25 cellular contexts compared by ENCODE assay signal in the genomic region with DNA sequence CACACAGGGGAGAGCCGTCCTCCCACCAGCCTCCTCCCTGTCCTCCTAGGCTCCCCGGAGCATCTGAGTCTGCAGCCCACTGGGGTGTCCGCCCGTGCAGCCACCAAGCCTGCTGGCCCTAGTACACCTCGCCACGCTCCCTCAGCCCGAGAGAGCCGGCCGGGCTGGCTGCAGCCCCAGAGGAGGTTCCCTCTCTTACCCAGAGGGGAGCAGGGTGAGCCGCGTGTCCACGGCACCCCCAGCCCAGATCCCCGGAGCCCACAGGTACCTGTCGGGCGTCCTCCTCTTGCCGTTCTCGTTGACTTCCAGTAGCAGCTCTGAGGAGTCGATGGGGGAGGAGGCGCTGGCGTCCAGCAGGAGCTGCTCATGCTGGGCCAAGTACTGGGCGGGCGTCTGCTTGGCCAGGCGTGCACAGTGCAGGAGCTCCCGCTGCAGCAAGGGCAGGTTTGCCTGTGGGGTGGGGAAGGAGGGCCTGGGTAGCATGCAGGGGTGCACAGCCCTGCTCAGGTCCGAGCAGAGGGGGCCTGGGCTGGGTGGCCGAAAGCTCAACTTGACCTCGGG. TPM values are rescaled to one million over a fixed set of nuclear protein-coding genes. Genes with fewer than 3 reads are reported as not detected.
DNase-seq lines count a peak whose midpoint lies in the region; ATAC-seq and TF ChIP-seq lines count a peak whose summit lies in the region.
"Had no signal": no experiment of that assay in that cellular context is flagged by ENCODE, and none has a peak within 500 bp of the region (broad histone marks: within the 10 kb centered on the region; RNA-seq: fewer than 3 reads in every experiment).

No MANE protein-coding gene starts in this region.

- H3K9ac ChIP-seq in BLaER1, result no peak overlapping the region

- H3K4me1 ChIP-seq in BLaER1 (peaks cover 86% of the 10 kb centered on the region), HEK293 (ENCODE audit: control insufficient read depth, insufficient read depth, low read length) (no peaks in the 10 kb centered on the region), spleen (peaks cover 0 to 31% (median 13%) of the 10 kb centered on the region in 6 donors)

- no peaks in the 10 kb centered on the region for H3K27me3 Mint-ChIP-seq in activated naive CD8-positive, alpha-beta T cell treated with anti-CD3 and anti-CD28 coated beads, Interleukin-2, amount 50 U/mL, for 24 hours
- H3K27me3 Mint-ChIP-seq in progenitor cell of endocrine pancreas, result no peaks in the 10 kb centered on the region
- H3K27me3 Mint-ChIP-seq: B cell; CD4-positive, CD25-positive, alpha-beta regulatory T cell; IgD-negative memory B cell had no signal

- peak overlapping the region; percentile 87 for H3K4me2 ChIP-seq in BLaER1
- H3K4me2 ChIP-seq: A549, GM23338 had no signal

- H4K20me1 ChIP-seq in BLaER1, result peaks cover 82% of the 10 kb centered on the region

- TF ChIP-seq CTCF in HEK293 (tag by site-specific recombination; IDR thresholded peaks at IDR 0.05), result no peak
- TF ChIP-seq CTCF in spleen (IDR thresholded peaks at IDR 0.05 in 8 of 11, conservative IDR thresholded peaks at IDR 0.05 in 3 of 11), result no peak
- TF ChIP-seq CTCF in progenitor cell of endocrine pancreas (IDR thresholded peaks at IDR 0.05; ENCODE audit: unreplicated experiment), result no peak

- H3K27ac Mint-ChIP-seq in activated naive CD8-positive, alpha-beta T cell treated with anti-CD3 and anti-CD28 coated beads, Interleukin-2, amount 50 U/mL, for 24 hours, result no peak overlapping the region
- H3K27ac Mint-ChIP-seq in progenitor cell of endocrine pancreas, result no peak overlapping the region
- H3K27ac Mint-ChIP-seq: CD4-positive, CD25-positive, alpha-beta regulatory T cell; GM23338 had no signal

- WGBS in spleen, 5 donors, result 93 to 100% (median 96%) methylated on average over 1 to 27 of the region's 27 CpGs

- POLR2A ChIA-PET in HEK293 (lab: Yijun Ruan, JAX), result no interaction called here

- H3K36me3 ChIP-seq in BLaER1 (peaks cover 77% of the 10 kb centered on the region), HEK293 (ENCODE audit: control insufficient read depth in 2 of 2, insufficient read depth in 1 of 2, low read length in 2 of 2) (no peaks in the 10 kb centered on the region), spleen (peaks cover 0 to 96% (median 67%) of the 10 kb centered on the region in 6 donors)

- H3K27me3 ChIP-seq in BLaER1, result no peaks in the 10 kb centered on the region
- no peaks in the 10 kb centered on the region for H3K27me3 ChIP-seq in spleen (replicated peaks in 1 of 7)

- no peak overlapping the region for H3K4me3 Mint-ChIP-seq in activated naive CD8-positive, alpha-beta T cell treated with anti-CD3 and anti-CD28 coated beads, Interleukin-2, amount 50 U/mL, for 24 hours
- no peak overlapping the region for H3K4me3 Mint-ChIP-seq in progenitor cell of endocrine pancreas (ENCODE audit: low read depth)
- H3K4me3 Mint-ChIP-seq: B cell; CD4-positive, CD25-positive, alpha-beta regulatory T cell; GM23338; IgD-negative memory B cell had no signal

- H3K4me1 Mint-ChIP-seq in activated naive CD8-positive, alpha-beta T cell treated with anti-CD3 and anti-CD28 coated beads, Interleukin-2, amount 50 U/mL, for 24 hours, result peaks cover 2% of the 10 kb centered on the region
- no peaks in the 10 kb centered on the region for H3K4me1 Mint-ChIP-seq in progenitor cell of endocrine pancreas (ENCODE audit: low read depth)

- intact Hi-C loops in spleen (cut with DNase I; ENCODE audit: low total_unique reads), result no loop called here

- no peak for TF ChIP-seq POLR2A in spleen (IDR thresholded peaks at IDR 0.05)

- H3K9me3 Mint-ChIP-seq in activated naive CD8-positive, alpha-beta T cell treated with anti-CD3 and anti-CD28 coated beads, Interleukin-2, amount 50 U/mL, for 24 hours, result no peaks in the 10 kb centered on the region
- H3K9me3 Mint-ChIP-seq in progenitor cell of endocrine pancreas (ENCODE audit: low read depth), result no peaks in the 10 kb centered on the region
- H3K9me3 Mint-ChIP-seq: CD4-positive, CD25-positive, alpha-beta regulatory T cell; IgD-negative memory B cell had no signal

- CTCF ChIA-PET in HEK293 (lab: Yijun Ruan, JAX), result no interaction called here

- H3K9me3 ChIP-seq in BLaER1, result peaks cover 12% of the 10 kb centered on the region
- no peaks in the 10 kb centered on the region for H3K9me3 ChIP-seq in HEK293 (ENCODE audit: control insufficient read depth, insufficient read depth, low read depth, low read length)
- H3K9me3 ChIP-seq in spleen, result no peaks in the 10 kb centered on the region
- H3K9me3 ChIP-seq: A549 had no signal

- no peaks in the 10 kb centered on the region for H3K36me3 Mint-ChIP-seq in activated naive CD8-positive, alpha-beta T cell treated with anti-CD3 and anti-CD28 coated beads, Interleukin-2, amount 50 U/mL, for 24 hours (ENCODE audit: low read depth)
- H3K36me3 Mint-ChIP-seq in progenitor cell of endocrine pancreas (ENCODE audit: insufficient read depth), result peaks cover 5% of the 10 kb centered on the region
- H3K36me3 Mint-ChIP-seq: CD4-positive, CD25-positive, alpha-beta regulatory T cell had no signal

- H3K4me3 ChIP-seq in BLaER1 (no peak overlapping the region), HEK293 (ENCODE audit: low read depth, low read length) (no peak overlapping the region), spleen (no peak overlapping the region)
- H3K4me3 ChIP-seq: A549, GM23338 had no signal

- H3K27ac ChIP-seq in BLaER1 (peak overlapping the region; percentile 49; the same call in 1 of the 2 replicates), HEK293 (ENCODE audit: extremely low read depth, low read depth, low read length) (no peak overlapping the region), spleen (peak overlapping the region in 5 of 8 donors; percentile 42 to 69 (median 59))
- H3K27ac ChIP-seq: A549 had no signal

- DNase-seq in left kidney (ENCODE audit: low read depth, low spot score), result peak; percentile 61
- DNase-seq in spleen, result no peak
- DNase-seq in activated naive CD8-positive, alpha-beta T cell treated with anti-CD3 and anti-CD28 coated beads, Interleukin-2, amount 50 U/mL, for 24 hours, result no peak
- DNase-seq in progenitor cell of endocrine pancreas (ENCODE audit: low spot score, unreplicated experiment), result no peak
- no peak for DNase-seq in NCI-H524 (lab: John Stamatoyannopoulos, UW)
- DNase-seq: CD4-positive, CD25-positive, alpha-beta regulatory T cell; DMS79; HCEC 1CT; Karpas-422; MV-4-11; NCI-H1417; NCI-H1694 treated with DMSO at 0.1 percent for 48 hours; NCI-H2081 treated with DMSO at 0.1 percent for 48 hours; NCI-H2171 treated with DMSO at 0.1 percent for 48 hours; NCI-H526; PC-3; SHP77 had no signal

- no peak for ATAC-seq in activated naive CD8-positive, alpha-beta T cell treated with anti-CD3 and anti-CD28 coated beads, Interleukin-2, amount 50 U/mL, for 24 hours
- ATAC-seq: A549, GM23338, PC-3 had no signal

TF ChIP-seq in HEK293, 187 proteins besides CTCF, POLR2A, EP300 and RAD21:
- TF ChIP-seq SCRT2 (tag by site-specific recombination; IDR thresholded peaks at IDR 0.05) (0 out of 2 replicates have a peak, but pooled peaks have one; percentile 11), ZNF76 (tag by site-specific recombination; IDR thresholded peaks at IDR 0.05; ENCODE audit: borderline replicate concordance, low read depth) (no peak), ZBTB8A (tag by site-specific recombination; IDR thresholded peaks at IDR 0.05) (no peak)

RNA-seq across cellular contexts. Expression of a gene that starts 19.3 kb away (rescaled TPM):
- total RNA-seq in spleen (1 to 10 TPM in 1 of 7 donors, under 1 TPM in 2, not detected in 4; 0.72 to 1.3 (median 0.85) TPM), progenitor cell of endocrine pancreas (0.46 TPM in 1 of 2 replicates, not detected in the other)
- under 1 TPM; 0.26 to 0.67 (median 0.29) TPM for polyA plus RNA-seq in spleen
- total RNA-seq: CD4-positive, CD25-positive, alpha-beta regulatory T cell; GM23338; M059J; PC-3; RPMI7951 had no signal
- polyA plus RNA-seq: A549; CD4-positive, CD25-positive, alpha-beta regulatory T cell; GM23338; IgD-negative memory B cell had no signal

RNA-seq across cellular contexts. Expression of a gene that starts 28.8 kb away (rescaled TPM):
- total RNA-seq in spleen (10 to 100 TPM; 28.9 to 44.1 (median 38.6) TPM), progenitor cell of endocrine pancreas (74.9 and 86.2 TPM in 2 replicates)
- polyA plus RNA-seq in spleen, result 10 to 100 TPM; 55.0 to 87.5 (median 74.2) TPM

RNA-seq across cellular contexts. Expression of a gene that starts 29.0 kb away (rescaled TPM):
- total RNA-seq in spleen (10 to 100 TPM; 37.6 to 71.6 (median 53.4) TPM), progenitor cell of endocrine pancreas (32.7 and 34.6 TPM in 2 replicates)
- polyA plus RNA-seq in spleen, result 10 to 100 TPM in 2 of 3 donors, 1 to 10 TPM in 1; 9.7 to 19.5 (median 11.1) TPM
